ENCODE assay signal across 27 cellular contexts in genomic region chr3:111472556-111472955, GRCh38.
"Had no signal": no experiment of that assay in that cellular context is flagged by ENCODE, and none has a peak within 500 bp of the region (broad histone marks: within the 10 kb centered on the region; RNA-seq: fewer than 3 reads in every experiment).

No MANE protein-coding gene starts in this region.

- H3K36me3 ChIP-seq: colonic mucosa, pancreas, right atrium auricular region, tibial nerve had no signal

- ATAC-seq: activated CD8-positive, alpha-beta T cell treated with anti-CD3 and anti-CD28 coated beads for 36 hours; activated naive CD4-positive, alpha-beta T cell treated with anti-CD3 and anti-CD28 coated beads, Interleukin-2, amount 50 U/mL, for 72 hours; left colon; naive thymus-derived CD4-positive, alpha-beta T cell; pancreas; psoas muscle; T-helper 17 cell had no signal

- H3K4me1 ChIP-seq: colonic mucosa, pancreas, psoas muscle, right atrium auricular region, tibial nerve had no signal

- H3K27ac ChIP-seq: colonic mucosa, dorsolateral prefrontal cortex, pancreas, psoas muscle, right atrium auricular region, tibial nerve had no signal

- H3K4me3 ChIP-seq: colonic mucosa, dorsolateral prefrontal cortex, pancreas, psoas muscle, right atrium auricular region, tibial nerve had no signal

- H3K27me3 ChIP-seq: colonic mucosa, pancreas, right atrium auricular region, tibial nerve had no signal

- DNase-seq: activated CD4-positive, alpha-beta T cell treated with anti-CD3 and anti-CD28 coated beads for 1 hour; activated CD4-positive, alpha-beta T cell treated with anti-CD3 and anti-CD28 coated beads, Interleukin-2, amount 50 U/mL, for 1 hour; activated CD8-positive, alpha-beta T cell treated with anti-CD3 and anti-CD28 coated beads for 36 hours; activated naive CD4-positive, alpha-beta T cell; activated T-cell treated with anti-CD3 and anti-CD28 coated beads, Interleukin-2, amount 50 U/mL, for 48 hours; colonic mucosa; dorsolateral prefrontal cortex; effector memory CD4-positive, alpha-beta T cell; erythroblast; head of caudate nucleus; hippocampal formation; immature natural killer cell; kidney; left colon; mammary epithelial cell; midbrain; naive thymus-derived CD4-positive, alpha-beta T cell; pancreas; psoas muscle; stimulated activated CD4-positive, alpha-beta T cell treated with anti-CD3 and anti-CD28 coated beads, Interleukin-15, amount 100 ng/mL, for 24 hours; stimulated activated CD4-positive, alpha-beta T cell treated with anti-CD3 and anti-CD28 coated beads, Interleukin-2, amount 100 ng/mL, for 24 hours; stimulated activated naive CD4-positive, alpha-beta T cell; T-helper 17 cell; T1000 had no signal

- H3K9me3 ChIP-seq: colonic mucosa, pancreas, psoas muscle had no signal
